Comparison of ENCODE assay signal across 8 cellular contexts in the genomic region with DNA sequence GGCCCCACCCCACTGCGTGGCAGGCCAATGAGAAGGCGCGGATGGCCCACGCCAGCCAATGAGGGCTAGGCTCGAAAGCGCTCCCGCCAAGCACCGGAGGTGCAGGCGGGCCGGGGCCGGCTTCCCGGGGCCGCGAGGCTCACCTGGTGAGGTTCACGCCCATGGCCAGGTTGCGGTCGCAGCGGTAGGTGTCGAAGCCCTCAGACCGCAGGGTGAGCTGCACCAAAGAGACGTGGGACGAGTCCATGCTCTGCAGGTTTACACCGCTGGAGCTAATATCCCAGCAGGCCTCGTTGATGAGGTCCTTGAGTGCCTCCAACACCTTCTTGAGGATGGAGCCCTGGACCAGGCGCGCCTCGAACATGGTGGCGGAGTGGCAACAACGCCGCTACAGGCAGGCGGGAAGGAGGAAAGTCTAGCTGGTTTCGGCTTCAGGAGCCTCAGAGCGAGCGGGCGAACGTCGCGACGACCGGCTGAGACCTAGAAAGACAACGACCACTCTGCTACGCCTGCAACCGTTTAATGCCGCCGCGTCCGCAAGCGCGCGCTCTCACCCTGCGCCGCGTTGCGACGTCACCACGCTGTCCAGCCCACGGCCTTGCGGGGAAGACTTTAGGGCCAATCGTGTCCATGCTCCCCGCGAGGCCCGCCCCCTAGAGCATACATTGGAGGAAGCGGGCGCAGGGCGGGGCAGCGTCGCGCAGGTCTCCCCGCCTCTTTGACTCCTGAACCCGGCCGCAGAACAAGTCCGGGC. TPM values are rescaled to one million over a fixed set of nuclear protein-coding genes. Genes with fewer than 3 reads are reported as not detected.
DNase-seq lines count a peak whose midpoint lies in the region; ATAC-seq and TF ChIP-seq lines count a peak whose summit lies in the region.

A gene (minus strand): TSS at position 524 of the 754 bp plus-strand sequence. CDS start 160 bp downstream, at position 364.

- peak within 1 kb of the TSS; percentile 64 for H3K27ac ChIP-seq in RWPE2 (ENCODE audit: poor library complexity, severe bottlenecking)
- peak within 1 kb of the TSS; percentile 89 for H3K27ac ChIP-seq in fibroblast of lung (ENCODE audit: insufficient read depth, low read length)

- H2AFZ ChIP-seq in fibroblast of lung (ENCODE audit: low read length), result peak within 1 kb of the TSS; percentile 88

- H4K20me1 ChIP-seq in fibroblast of lung (ENCODE audit: control insufficient read depth, extremely low read depth, insufficient read depth, low read length), result no peaks in the 10 kb centered on the region

- peak within 1 kb of the TSS; percentile 84 for H3K9ac ChIP-seq in fibroblast of lung (ENCODE audit: insufficient read depth, low read length)

- H3K9me3 Mint-ChIP-seq in activated T-helper 2 cell treated with anti-CD3 and anti-CD28 coated beads, Interferon-gamma antibody, Interleukin-2, Interleukin-4, amounts not matched to agents 10 μg/mL and 5 μg/mL and 100 μg/mL, durations not matched to agents 14 hours and 24 hours and 36 hours, result no peaks in the 10 kb centered on the region
- no peaks in the 10 kb centered on the region for H3K9me3 Mint-ChIP-seq in naive thymus-derived CD8-positive, alpha-beta T cell

- peaks cover 50% of the 10 kb centered on the region for H3K4me1 Mint-ChIP-seq in activated T-helper 2 cell treated with anti-CD3 and anti-CD28 coated beads, Interferon-gamma antibody, Interleukin-2, Interleukin-4, amounts not matched to agents 10 μg/mL and 5 μg/mL and 100 μg/mL, durations not matched to agents 14 hours and 24 hours and 36 hours (ENCODE audit: low read depth)
- H3K4me1 Mint-ChIP-seq in naive thymus-derived CD8-positive, alpha-beta T cell, result peaks cover 3 to 36% (median 23%) of the 10 kb centered on the region in 4 donors

- H3K79me2 ChIP-seq in fibroblast of lung (ENCODE audit: control insufficient read depth, insufficient read depth, low read length), result peaks cover 37% of the 10 kb centered on the region

- no peaks in the 10 kb centered on the region for H3K27me3 Mint-ChIP-seq in activated T-helper 2 cell treated with anti-CD3 and anti-CD28 coated beads, Interferon-gamma antibody, Interleukin-2, Interleukin-4, amounts not matched to agents 10 μg/mL and 5 μg/mL and 100 μg/mL, durations not matched to agents 14 hours and 24 hours and 36 hours (ENCODE audit: low read depth)
- no peaks in the 10 kb centered on the region for H3K27me3 Mint-ChIP-seq in naive thymus-derived CD8-positive, alpha-beta T cell

- H3K36me3 ChIP-seq in RWPE2 (ENCODE audit: low read depth), result peaks cover 45% of the 10 kb centered on the region
- H3K36me3 ChIP-seq in fibroblast of lung (ENCODE audit: control insufficient read depth, insufficient read depth, low read length), result peaks cover 3% of the 10 kb centered on the region

- POLR2A ChIA-PET in naive thymus-derived CD8-positive, alpha-beta T cell (lab: Charles Lee), result interaction anchor here (0.5 to 2.3 kb wide), 12 partner anchors 9 to 310 kb away, joined by 3 to 12 read pairs (median 4); no protein-coding TSS in a partner anchor

- H3K4me1 ChIP-seq in RWPE2 (ENCODE audit: insufficient read depth, poor library complexity, severe bottlenecking) (peaks cover 13% of the 10 kb centered on the region), fibroblast of lung (ENCODE audit: control insufficient read depth, extremely low read depth, insufficient read depth, low read length) (peaks cover 4% of the 10 kb centered on the region)

- ATAC-seq in RWPE2 (ENCODE audit: low read depth), result peak; percentile 92
- ATAC-seq in naive thymus-derived CD8-positive, alpha-beta T cell, result peak; percentile 91

- TF ChIP-seq CTCF in RWPE2 (IDR thresholded peaks at IDR 0.05; ENCODE audit: poor library complexity, severe bottlenecking), result no peak
- TF ChIP-seq CTCF in fibroblast of lung (conservative IDR thresholded peaks at IDR 0.05 in 1 of 2, IDR thresholded peaks at IDR 0.05 in 1 of 2; ENCODE audit: low read depth in 1 of 2, low read length in 2 of 2), result no peak

- DNase-seq in EH (ENCODE audit: low read depth) (peak; percentile 97), H4 (ENCODE audit: low spot score) (peak; percentile 98), LoVo (ENCODE audit: low spot score) (peak; percentile 98), RWPE2 (ENCODE audit: low spot score) (peak; percentile 99), fibroblast of lung (ENCODE audit: low read depth in 2 of 2) (peak; percentile 96 to 98)
- peak; percentile 98 for DNase-seq in activated T-helper 2 cell treated with anti-CD3 and anti-CD28 coated beads, Interferon-gamma antibody, Interleukin-2, Interleukin-4, amounts not matched to agents 10 μg/mL and 5 μg/mL and 100 μg/mL, durations not matched to agents 14 hours and 24 hours and 36 hours (ENCODE audit: low spot score)
- DNase-seq in naive thymus-derived CD8-positive, alpha-beta T cell, result peak; percentile 91 to 97 (median 94)
- DNase-seq in stimulated activated naive CD4-positive, alpha-beta T cell (lab: John Stamatoyannopoulos, UW), result peak; percentile 88 to 95 (median 92)

- H3K9me3 ChIP-seq in RWPE2 (ENCODE audit: severe bottlenecking) (no peaks in the 10 kb centered on the region), fibroblast of lung (ENCODE audit: control insufficient read depth, insufficient read depth, low read depth, low read length) (no peaks in the 10 kb centered on the region)

- peak within 1 kb of the TSS; percentile 94 for H3K27ac Mint-ChIP-seq in activated T-helper 2 cell treated with anti-CD3 and anti-CD28 coated beads, Interferon-gamma antibody, Interleukin-2, Interleukin-4, amounts not matched to agents 10 μg/mL and 5 μg/mL and 100 μg/mL, durations not matched to agents 14 hours and 24 hours and 36 hours
- peak within 1 kb of the TSS; percentile 92 to 99 (median 94) for H3K27ac Mint-ChIP-seq in naive thymus-derived CD8-positive, alpha-beta T cell

- intact Hi-C loops in activated T-helper 2 cell treated with anti-CD3 and anti-CD28 coated beads, Interferon-gamma antibody, Interleukin-2, Interleukin-4, amounts not matched to agents 10 μg/mL and 5 μg/mL and 100 μg/mL, durations not matched to agents 14 hours and 24 hours and 36 hours (cut with micrococcal nuclease), result loop anchor here (2.0 to 10.0 kb wide), 4 partner anchors 41 to 835 kb away; a partner anchor contains a TSS

- peaks cover 44% of the 10 kb centered on the region for H3K36me3 Mint-ChIP-seq in activated T-helper 2 cell treated with anti-CD3 and anti-CD28 coated beads, Interferon-gamma antibody, Interleukin-2, Interleukin-4, amounts not matched to agents 10 μg/mL and 5 μg/mL and 100 μg/mL, durations not matched to agents 14 hours and 24 hours and 36 hours (ENCODE audit: low read depth)
- peaks cover 0 to 30% (median 11%) of the 10 kb centered on the region in 3 donors for H3K36me3 Mint-ChIP-seq in naive thymus-derived CD8-positive, alpha-beta T cell

- peak within 1 kb of the TSS; percentile 81 for H3K4me2 ChIP-seq in fibroblast of lung (ENCODE audit: extremely low read depth, insufficient read depth, low read length)

- H3K27me3 ChIP-seq in RWPE2 (ENCODE audit: insufficient read depth, poor library complexity, severe bottlenecking) (no peaks in the 10 kb centered on the region), fibroblast of lung (ENCODE audit: control insufficient read depth, insufficient read depth, low read length) (no peaks in the 10 kb centered on the region)

- peak within 1 kb of the TSS; percentile 89 for H3K4me3 Mint-ChIP-seq in activated T-helper 2 cell treated with anti-CD3 and anti-CD28 coated beads, Interferon-gamma antibody, Interleukin-2, Interleukin-4, amounts not matched to agents 10 μg/mL and 5 μg/mL and 100 μg/mL, durations not matched to agents 14 hours and 24 hours and 36 hours (ENCODE audit: low read depth)
- H3K4me3 Mint-ChIP-seq in naive thymus-derived CD8-positive, alpha-beta T cell, result peak within 1 kb of the TSS; percentile 91 to 97 (median 94)

- H3K4me3 ChIP-seq in RWPE2 (ENCODE audit: severe bottlenecking) (peak within 1 kb of the TSS; percentile 60), fibroblast of lung (replicated peaks in 1 of 4; ENCODE audit: control extremely low read depth in 1 of 4, insufficient read depth in 1 of 4, low read depth in 3 of 4, low read length in 4 of 4) (peak within 1 kb of the TSS; percentile 80 to 96 (median 86))

RNA-seq across cellular contexts. Expression of the gene that starts here (rescaled TPM):
- 510 and 571 TPM in 2 replicates for total RNA-seq in H4 (2014; rRNA removed; shearing (Covaris generic))
- 429 and 431 TPM in 2 replicates for total RNA-seq in activated T-helper 2 cell treated with anti-CD3 and anti-CD28 coated beads, Interferon-gamma antibody, Interleukin-2, Interleukin-4, amounts not matched to agents 10 μg/mL and 5 μg/mL and 100 μg/mL, durations not matched to agents 14 hours and 24 hours and 36 hours
- total RNA-seq in fibroblast of lung, result 75.6 and 81.4 TPM in 2 replicates
- 144 and 313 TPM in 2 replicates for polyA plus RNA-seq in fibroblast of lung
- 84.0 and 183 TPM in 2 replicates for polyA plus RNA-seq in fibroblast of lung (2012)
- 36.2 and 170 TPM in 2 replicates for polyA minus RNA-seq in fibroblast of lung (ENCODE audit: low replicate concordance)
- total RNA-seq in naive thymus-derived CD8-positive, alpha-beta T cell, result 10 to 100 TPM; 39.4 to 44.3 TPM
- 10 to 100 TPM; 41.8 to 57.1 (median 44.6) TPM for polyA plus RNA-seq in naive thymus-derived CD8-positive, alpha-beta T cell

Comparison
In these comparisons a context has a peak if more than half of its experiments do, and no peak if none do; other contexts are left out.
1. Peak in every context shown above with its lines: DNase-seq, ATAC-seq, H3K4me3 ChIP-seq and H3K27ac ChIP-seq.